In the genomic region with DNA sequence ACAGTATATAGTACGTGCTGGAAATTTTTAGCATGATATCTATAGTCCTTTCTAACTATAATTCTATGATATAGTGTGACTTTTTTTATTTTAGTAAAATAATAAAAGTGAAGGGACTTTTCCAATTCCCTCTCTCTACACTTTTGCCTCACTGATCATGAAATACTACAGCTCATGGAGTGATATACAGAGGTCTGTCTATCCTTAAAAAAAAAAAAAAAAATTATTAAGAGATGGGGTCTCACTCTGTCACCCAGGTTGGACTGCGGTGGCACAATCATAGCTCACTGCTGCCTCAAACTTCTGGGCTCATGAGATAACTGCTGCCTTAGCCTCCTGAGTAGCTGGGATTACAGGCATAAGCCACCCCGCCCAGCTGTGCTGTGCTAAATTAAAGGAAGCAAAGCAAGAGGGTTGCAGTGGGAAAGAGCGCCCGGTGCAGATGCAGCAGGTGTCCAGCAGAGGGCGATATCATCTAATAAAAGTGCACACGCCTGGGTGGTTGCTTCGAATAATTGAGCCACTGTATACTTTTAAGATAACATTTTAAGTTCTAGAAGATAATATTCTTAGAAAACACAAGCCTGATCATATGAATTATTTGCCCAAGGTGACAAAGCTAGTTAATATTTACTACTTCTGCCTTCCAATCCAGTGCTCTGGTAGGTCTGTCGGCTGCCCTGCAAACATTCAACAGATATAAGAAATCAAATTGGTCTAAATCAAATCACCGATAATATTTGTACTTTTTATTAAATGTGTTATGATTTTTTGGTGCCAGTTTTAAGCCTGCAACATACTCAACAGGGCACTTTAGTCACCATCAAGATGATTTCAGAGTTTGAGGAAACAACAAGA, we compare ENCODE assay signal across 8 cellular contexts.
DNase-seq lines count a peak whose midpoint lies in the region; ATAC-seq and TF ChIP-seq lines count a peak whose summit lies in the region.

No MANE protein-coding gene starts in this region.

- intact Hi-C loops in posterior vena cava (cut with DNase I) (loop anchor here in 1 of 2 donors (5.0 kb wide), 1 partner anchor 127 kb away; no protein-coding TSS in a partner anchor), vagina (cut with DNase I) (loop anchor here (2.0 kb wide), 1 partner anchor 128 kb away; no protein-coding TSS in a partner anchor)

- TF ChIP-seq POLR2A in vagina (IDR thresholded peaks at IDR 0.05), result no peak

- no peak overlapping the region for H3K27ac ChIP-seq in vagina

- in situ Hi-C loops in KBM-7 (cut with MboI; ENCODE audit: low pct_unique_long_range_greater_than_20kb, low sequenced_read_pairs), result no loop called here

- no peaks in the 10 kb centered on the region for H3K27me3 ChIP-seq in vagina

- peak; percentile 87 to 96 (median 96) for TF ChIP-seq CTCF in vagina (IDR thresholded peaks at IDR 0.05)

- DNase-seq in DMS53 (lab: John Stamatoyannopoulos, UW) (peak; percentile 73), KBM-7 (peak; percentile 84), SHP77 (lab: John Stamatoyannopoulos, UW) (peak; percentile 20 to 56), glomerular endothelial cell (ENCODE audit: extremely low read depth, low read depth, low spot score) (peak; percentile 57), posterior vena cava (ENCODE audit: low spot score) (peak; percentile 90), vagina (ENCODE audit: extremely low spot score in 2 of 2) (no peak)
- peak in 3 of 4 experiments; percentile 3 to 50 (median 38) for DNase-seq in activated naive CD4-positive, alpha-beta T cell (lab: John Stamatoyannopoulos, UW)

- ATAC-seq in GM21529 (IDR thresholded peaks at IDR 0.05; ENCODE audit: unreplicated experiment), result peak; percentile 94

- no peaks in the 10 kb centered on the region for H3K36me3 ChIP-seq in vagina

- no peaks in the 10 kb centered on the region for H3K4me1 ChIP-seq in vagina

- no peak overlapping the region for H3K4me3 ChIP-seq in vagina

- H3K9me3 ChIP-seq in vagina, result no peaks in the 10 kb centered on the region

Comparison
In these comparisons a context has a peak if more than half of its experiments do, and no peak if none do; other contexts are left out.
1. DNase-seq: peak in DMS53 (single experiment), KBM-7 (single experiment), SHP77 (2 of 2), activated naive CD4-positive, alpha-beta T cell (3 of 4), glomerular endothelial cell (single experiment) and posterior vena cava (single experiment); none in vagina (0 of 2).